ENCODE assay signal across 17 cellular contexts in the genomic region with DNA sequence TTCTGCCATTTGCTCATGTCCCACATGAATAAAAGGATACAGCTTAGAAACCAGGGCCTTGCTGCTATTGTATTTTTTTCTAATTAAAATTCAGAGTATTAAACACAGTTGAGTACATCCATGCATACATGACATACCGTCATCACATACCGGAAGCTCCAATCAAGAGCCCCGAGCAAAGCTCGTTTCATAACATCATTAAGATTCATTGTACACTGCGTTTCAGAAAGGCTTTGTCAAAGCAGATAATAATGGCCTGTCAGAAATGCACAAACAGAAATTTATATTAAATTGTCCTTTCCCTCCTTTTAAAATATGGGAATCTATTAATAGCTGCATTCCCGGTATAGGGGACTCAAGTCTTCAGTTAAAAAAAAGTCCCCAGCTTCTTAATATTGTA.
DNase-seq lines count a peak whose midpoint lies in the region; ATAC-seq, FAIRE-seq and TF ChIP-seq lines count a peak whose summit lies in the region.
"Had no signal": no experiment of that assay in that cellular context is flagged by ENCODE, and none has a peak within 500 bp of the region (broad histone marks: within the 10 kb centered on the region; RNA-seq: fewer than 3 reads in every experiment).

No MANE protein-coding gene starts in this region.

- H3K36me3 ChIP-seq in astrocyte (ENCODE audit: insufficient read depth, low read length) (no peaks in the 10 kb centered on the region), keratinocyte (ENCODE audit: control insufficient read depth in 2 of 2, extremely low read depth in 1 of 2, insufficient read depth in 2 of 2, low read length in 2 of 2) (no peaks in the 10 kb centered on the region), small intestine (ENCODE audit: control insufficient read depth in 2 of 2, insufficient read depth in 2 of 2, low read length in 2 of 2) (no peaks in the 10 kb centered on the region)
- H3K36me3 ChIP-seq: BLaER1 treated with 17β-estradiol and CSF1 and Interleukin-3, amounts not matched to agents 10 nM and 100 nM; right atrium auricular region; uterus had no signal

- FAIRE-seq in astrocyte (lab: Jason Lieb, UNC) (no peak), keratinocyte (lab: Jason Lieb, UNC) (no peak), small intestine (lab: Jason Lieb, UNC) (no peak), frontal cortex (lab: Jason Lieb, UNC) (no peak)

- no peak for TF ChIP-seq CTCF in astrocyte (IDR thresholded peaks at IDR 0.05; ENCODE audit: insufficient read depth, low read depth, low read length)
- no peak for TF ChIP-seq CTCF in keratinocyte (optimal IDR thresholded peaks at IDR 0.05 in 1 of 3, IDR thresholded peaks at IDR 0.05 in 1 of 3, conservative IDR thresholded peaks at IDR 0.05 in 1 of 3; ENCODE audit: extremely low read depth in 1 of 3, insufficient read depth in 2 of 3, low read length in 3 of 3)

- dilution Hi-C loops in keratinocyte (cut with MboI; ENCODE audit: extremely low pct_ligation_motif_present, low sequenced_read_pairs), result no loop called here

- H3K4me1 ChIP-seq in astrocyte (ENCODE audit: insufficient read depth, low read length) (peaks cover 32% of the 10 kb centered on the region), keratinocyte (ENCODE audit: control insufficient read depth, extremely low read depth, insufficient read depth, low read length) (peaks cover 17% of the 10 kb centered on the region), small intestine (ENCODE audit: control insufficient read depth in 2 of 2, insufficient read depth in 1 of 2, low read depth in 1 of 2, low read length in 1 of 2) (no peaks in the 10 kb centered on the region)
- H3K4me1 ChIP-seq: uterus had no signal

- ATAC-seq in HG02588 (IDR thresholded peaks at IDR 0.05; ENCODE audit: unreplicated experiment) (no peak), HG03565 (IDR thresholded peaks at IDR 0.05; ENCODE audit: unreplicated experiment) (no peak)
- ATAC-seq: activated CD8-positive, alpha-beta T cell treated with anti-CD3 and anti-CD28 coated beads for 36 hours; Right ventricle myocardium inferior had no signal

- 54 to 62% (median 61%) methylated on average over 6 of the region's 6 CpGs for WGBS in small intestine, 3 donors

- peaks cover 3% of the 10 kb centered on the region for H3K36me3 Mint-ChIP-seq in astrocyte (ENCODE audit: low read depth, unreplicated experiment)

- peak overlapping the region; percentile 68 for H3K4me2 ChIP-seq in astrocyte (ENCODE audit: low read length)
- peak overlapping the region; percentile 67 for H3K4me2 ChIP-seq in keratinocyte (ENCODE audit: control insufficient read depth, extremely low read depth, insufficient read depth, low read depth, low read length)
- H3K4me2 ChIP-seq: BLaER1 treated with 17β-estradiol and CSF1 and Interleukin-3, amounts not matched to agents 10 nM and 100 nM had no signal

- DNase-seq in NCI-H1436 treated with DMSO at 0.1 percent for 48 hours (lab: John Stamatoyannopoulos, UW) (peak; percentile 50), astrocyte (ENCODE audit: low read depth) (peak; percentile 41), keratinocyte (ENCODE audit: low read depth, low spot score) (no peak), small intestine (peak; percentile 4), frontal cortex (ENCODE audit: low spot score in 2 of 2) (no peak), ureter (ENCODE audit: low spot score) (no peak)
- DNase-seq: activated CD8-positive, alpha-beta T cell treated with anti-CD3 and anti-CD28 coated beads for 36 hours; MV-4-11; NCI-H526; stimulated activated CD4-positive, alpha-beta T cell treated with anti-CD3 and anti-CD28 coated beads, Interleukin-2, amount 100 ng/mL, for 48 hours; uterus had no signal

- H3K4me3 ChIP-seq in astrocyte (ENCODE audit: insufficient read depth, low read depth, low read length) (peak overlapping the region; percentile 22), keratinocyte (ENCODE audit: control insufficient read depth in 2 of 3, extremely low read depth in 1 of 3, insufficient read depth in 2 of 3, low read depth in 1 of 3, low read length in 3 of 3) (peak overlapping the region in 2 of 3 experiments; percentile 18 to 61), small intestine (ENCODE audit: low read depth in 1 of 2, low read length in 2 of 2) (no peak overlapping the region)
- H3K4me3 ChIP-seq: BLaER1 treated with 17β-estradiol and CSF1 and Interleukin-3, amounts not matched to agents 10 nM and 100 nM; right atrium auricular region; uterus had no signal

- H4K20me1 ChIP-seq in astrocyte (ENCODE audit: insufficient read depth, low read length) (no peaks in the 10 kb centered on the region), keratinocyte (ENCODE audit: control insufficient read depth, extremely low read depth, insufficient read depth, low read length) (no peaks in the 10 kb centered on the region)
- H4K20me1 ChIP-seq: BLaER1 treated with 17β-estradiol and CSF1 and Interleukin-3, amounts not matched to agents 10 nM and 100 nM had no signal

- H3K9ac ChIP-seq in astrocyte (ENCODE audit: low read length) (peak overlapping the region; percentile 37), keratinocyte (ENCODE audit: control insufficient read depth, extremely low read depth, insufficient read depth, low read length) (peak overlapping the region; percentile 59)
- H3K9ac ChIP-seq: BLaER1 treated with 17β-estradiol and CSF1 and Interleukin-3, amounts not matched to agents 10 nM and 100 nM had no signal

- H3K27ac ChIP-seq in astrocyte (ENCODE audit: low read depth, low read length), result peak overlapping the region; percentile 57
- peak overlapping the region; percentile 88 for H3K27ac ChIP-seq in keratinocyte (ENCODE audit: control insufficient read depth, insufficient read depth, low read length)
- H3K27ac ChIP-seq in small intestine (ENCODE audit: low read depth in 1 of 2, low read length in 1 of 2), result no peak overlapping the region
- H3K27ac ChIP-seq: BLaER1 treated with 17β-estradiol and CSF1 and Interleukin-3, amounts not matched to agents 10 nM and 100 nM; right atrium auricular region; uterus had no signal

- H3K27me3 ChIP-seq in astrocyte (ENCODE audit: insufficient read depth, low read length) (no peaks in the 10 kb centered on the region), keratinocyte (ENCODE audit: control insufficient read depth, extremely low read depth, insufficient read depth, low read length) (no peaks in the 10 kb centered on the region), small intestine (ENCODE audit: control insufficient read depth in 2 of 2, insufficient read depth in 2 of 2, low read length in 2 of 2) (no peaks in the 10 kb centered on the region)
- H3K27me3 ChIP-seq: BLaER1 treated with 17β-estradiol and CSF1 and Interleukin-3, amounts not matched to agents 10 nM and 100 nM; right atrium auricular region; uterus had no signal

- H3K27me3 Mint-ChIP-seq in astrocyte (ENCODE audit: low read depth, unreplicated experiment), result no peaks in the 10 kb centered on the region
- H3K27me3 Mint-ChIP-seq: activated CD8-positive, alpha-beta T cell treated with anti-CD3 and anti-CD28 coated beads for 36 hours had no signal

- no peak overlapping the region for H3K27ac Mint-ChIP-seq in astrocyte (ENCODE audit: unreplicated experiment)
- H3K27ac Mint-ChIP-seq: activated CD8-positive, alpha-beta T cell treated with anti-CD3 and anti-CD28 coated beads for 36 hours; activated T-helper 2 cell treated with anti-CD3 and anti-CD28 coated beads, Interferon-gamma antibody, Interleukin-2, Interleukin-4, amounts not matched to agents 10 μg/mL and 5 μg/mL and 100 μg/mL, durations not matched to agents 14 hours and 24 hours and 36 hours had no signal

- no peaks in the 10 kb centered on the region for H3K79me2 ChIP-seq in astrocyte (ENCODE audit: insufficient read depth, low read length)
- H3K79me2 ChIP-seq in keratinocyte (ENCODE audit: control insufficient read depth, insufficient read depth, low read length), result no peaks in the 10 kb centered on the region

- no peaks in the 10 kb centered on the region for H3K9me1 ChIP-seq in keratinocyte (ENCODE audit: control insufficient read depth, extremely low read depth, insufficient read depth, low read length)

- H3K4me1 Mint-ChIP-seq in astrocyte (ENCODE audit: low read depth, unreplicated experiment), result no peaks in the 10 kb centered on the region

- no peak overlapping the region for H3K4me3 Mint-ChIP-seq in astrocyte (ENCODE audit: unreplicated experiment)
- H3K4me3 Mint-ChIP-seq: activated CD8-positive, alpha-beta T cell treated with anti-CD3 and anti-CD28 coated beads for 36 hours had no signal

- H3K9me3 ChIP-seq in astrocyte (ENCODE audit: insufficient read depth, low read depth, low read length), result no peaks in the 10 kb centered on the region
- H3K9me3 ChIP-seq in keratinocyte (ENCODE audit: control insufficient read depth, low read depth, low read length), result no peaks in the 10 kb centered on the region
- no peaks in the 10 kb centered on the region for H3K9me3 ChIP-seq in small intestine (ENCODE audit: control insufficient read depth, low read depth)
- H3K9me3 ChIP-seq: BLaER1 treated with 17β-estradiol and CSF1 and Interleukin-3, amounts not matched to agents 10 nM and 100 nM; right atrium auricular region; uterus had no signal

- H2AFZ ChIP-seq in astrocyte (ENCODE audit: low read depth, low read length) (no peak overlapping the region), keratinocyte (ENCODE audit: control insufficient read depth, low read length) (peak overlapping the region; percentile 41)

- no peaks in the 10 kb centered on the region for H3K9me3 Mint-ChIP-seq in astrocyte (ENCODE audit: unreplicated experiment)
- H3K9me3 Mint-ChIP-seq: activated CD8-positive, alpha-beta T cell treated with anti-CD3 and anti-CD28 coated beads for 36 hours; activated T-helper 2 cell treated with anti-CD3 and anti-CD28 coated beads, Interferon-gamma antibody, Interleukin-2, Interleukin-4, amounts not matched to agents 10 μg/mL and 5 μg/mL and 100 μg/mL, durations not matched to agents 14 hours and 24 hours and 36 hours had no signal

Comparison
In these comparisons a context has a peak if more than half of its experiments do, and no peak if none do; other contexts are left out.
1. DNase-seq: peak in NCI-H1436 treated with DMSO at 0.1 percent for 48 hours (single experiment), astrocyte (single experiment) and small intestine (single experiment); none in keratinocyte (single experiment), frontal cortex (0 of 2) and ureter (single experiment).
2. H3K27ac ChIP-seq: peak in astrocyte (single experiment) and keratinocyte (single experiment); none in small intestine (0 of 2).
3. H3K4me3 ChIP-seq: peak in astrocyte (single experiment) and keratinocyte (2 of 3); none in small intestine (0 of 2).